23 cellular contexts compared by ENCODE assay signal in genomic region chr4:128636906-128637305, GRCh38.
DNase-seq lines count a peak whose midpoint lies in the region; ATAC-seq and TF ChIP-seq lines count a peak whose summit lies in the region.
"Had no signal": no experiment of that assay in that cellular context is flagged by ENCODE, and none has a peak within 500 bp of the region (broad histone marks: within the 10 kb centered on the region; RNA-seq: fewer than 3 reads in every experiment).

No MANE protein-coding gene starts in this region.

- no peaks in the 10 kb centered on the region for H3K27me3 ChIP-seq in HUES48 (ENCODE audit: control insufficient read depth, insufficient read depth, low read length)
- H3K27me3 ChIP-seq in body of pancreas = no peaks in the 10 kb centered on the region
- no peaks in the 10 kb centered on the region for H3K27me3 ChIP-seq in mesendoderm (ENCODE audit: insufficient read depth, low read length, poor library complexity)
- H3K27me3 ChIP-seq in dorsolateral prefrontal cortex = no peaks in the 10 kb centered on the region
- H3K27me3 ChIP-seq: SJSA1 had no signal

- H3K27ac ChIP-seq in 22Rv1 = peak overlapping the region; percentile 88
- peak overlapping the region; percentile 70 for H3K27ac ChIP-seq in HUES48 (ENCODE audit: low read depth, low read length)
- H3K27ac ChIP-seq in body of pancreas = peak overlapping the region in 3 of 4 donors; percentile 87 to 93 (median 89)
- H3K27ac ChIP-seq in mesendoderm (ENCODE audit: low read depth, low read length) = no peak overlapping the region
- peak overlapping the region in 2 of 59 donors; percentile 81 to 88 for H3K27ac ChIP-seq in dorsolateral prefrontal cortex
- H3K27ac ChIP-seq: SJSA1 had no signal

- H3K4me2 ChIP-seq in mesendoderm (ENCODE audit: low read length) = no peak overlapping the region

- no peak overlapping the region for H3K23ac ChIP-seq in mesendoderm (ENCODE audit: low read length)

- TF ChIP-seq POLR2A in body of pancreas (IDR thresholded peaks at IDR 0.05) = no peak

- peak overlapping the region; percentile 22 for H2BK15ac ChIP-seq in mesendoderm (replicated peaks; ENCODE audit: low read depth)

- H3K4me1 ChIP-seq in HUES48 (ENCODE audit: control insufficient read depth, insufficient read depth, low read length) = peaks cover 50% of the 10 kb centered on the region
- H3K4me1 ChIP-seq in body of pancreas = peaks cover 50% of the 10 kb centered on the region
- H3K4me1 ChIP-seq in mesendoderm (ENCODE audit: control insufficient read depth, low read depth, low read length) = peaks cover 10% of the 10 kb centered on the region

- H2BK5ac ChIP-seq in mesendoderm (ENCODE audit: low read length) = no peak overlapping the region

- H3K9me3 ChIP-seq in HUES48 (ENCODE audit: control insufficient read depth, insufficient read depth, low read length) = no peaks in the 10 kb centered on the region
- no peaks in the 10 kb centered on the region for H3K9me3 ChIP-seq in body of pancreas
- H3K9me3 ChIP-seq: Caco-2, SJSA1 had no signal

- H3K4me3 ChIP-seq in HUES48 (ENCODE audit: low read depth, low read length) (no peak overlapping the region), body of pancreas (no peak overlapping the region), mesendoderm (ENCODE audit: low read length) (no peak overlapping the region), dorsolateral prefrontal cortex (no peak overlapping the region)
- H3K4me3 ChIP-seq: GM12878, K562, SJSA1 had no signal

- H3K36me3 ChIP-seq in HUES48 (ENCODE audit: control insufficient read depth, insufficient read depth, low read length) (no peaks in the 10 kb centered on the region), body of pancreas (replicated peaks in 1 of 2; ENCODE audit: insufficient read depth in 1 of 2, low read depth in 2 of 2) (no peaks in the 10 kb centered on the region), mesendoderm (ENCODE audit: control insufficient read depth, insufficient read depth, low read length) (no peaks in the 10 kb centered on the region)
- H3K36me3 ChIP-seq: SJSA1 had no signal

- no peak overlapping the region for H3K56ac ChIP-seq in mesendoderm (ENCODE audit: low read length)

- peak overlapping the region; percentile 45 for H2BK120ac ChIP-seq in mesendoderm (ENCODE audit: low read depth, low read length)

- no peak overlapping the region for H3K4ac ChIP-seq in mesendoderm (ENCODE audit: low read depth, low read length)

- no peak overlapping the region for H4K8ac ChIP-seq in mesendoderm (ENCODE audit: low read depth, low read length)

- intact Hi-C loops in body of pancreas (cut with DNase I) (no loop called here), dorsolateral prefrontal cortex (cut with DNase I) (no loop called here)

- H3K9ac ChIP-seq in HUES48 (ENCODE audit: low read depth, low read length) (no peak overlapping the region; the same call in 1 of the 2 replicates), mesendoderm (ENCODE audit: low read length) (no peak overlapping the region)

- DNase-seq in body of pancreas (no peak), mesendoderm (no peak), dorsolateral prefrontal cortex (no peak), NCI-H187 treated with DMSO at 0.1 percent for 48 hours (lab: John Stamatoyannopoulos, UW) (no peak)
- DNase-seq: C1 segment of cervical spinal cord; Caco-2; CD8-positive, alpha-beta T cell; GOT3; Kasumi-1; MV-4-11; NCI-H1105; NCI-H2029 treated with DMSO at 0.1 percent for 48 hours; NCI-H446 treated with DMSO at 0.1 percent for 48 hours; NCI-H526; Right ventricle myocardium superior; RPMI8226 had no signal

- no peaks in the 10 kb centered on the region for H3K79me2 ChIP-seq in mesendoderm (ENCODE audit: control insufficient read depth, insufficient read depth, low read length)

- no peak for TF ChIP-seq CTCF in 22Rv1 (IDR thresholded peaks at IDR 0.05)
- no peak for TF ChIP-seq CTCF in body of pancreas (IDR thresholded peaks at IDR 0.05)
- TF ChIP-seq CTCF in dorsolateral prefrontal cortex (IDR thresholded peaks at IDR 0.05 in 54 of 56, conservative IDR thresholded peaks at IDR 0.05 in 2 of 56; ENCODE audit: low read depth in 1 of 56, partially characterized antibody in 56 of 56) = no peak

- H4K5ac ChIP-seq in mesendoderm (ENCODE audit: low read length) = no peak overlapping the region

- ATAC-seq in body of pancreas (no peak), GM19463 (IDR thresholded peaks at IDR 0.05; ENCODE audit: unreplicated experiment) (no peak)
- ATAC-seq: CD8-positive, alpha-beta T cell; GM12878; HCT116 had no signal

- 84 to 100% methylated on average over 1 to 2 of the region's 2 CpGs for WGBS in body of pancreas, 2 donors
- no CpG with 5 or more reads among the region's 2 CpGs for WGBS in mesendoderm (ENCODE audit: extremely low coverage, insufficient coverage, low lambda C conversion rate)

- H3K18ac ChIP-seq in mesendoderm (ENCODE audit: low read length) = peak overlapping the region; percentile 45

- no peak overlapping the region for H2AK5ac ChIP-seq in mesendoderm (ENCODE audit: low read length)

- H3K79me1 ChIP-seq in mesendoderm (ENCODE audit: low read length) = no peaks in the 10 kb centered on the region
